Comparison of ENCODE assay signal across 1 cellular context in genomic region chr3:193865339-193865738, GRCh38.
TF ChIP-seq lines count a peak whose summit lies in the region.

No MANE protein-coding gene starts in this region.

TF ChIP-seq in GM12878, 131 proteins besides CTCF, POLR2A, EP300 and RAD21 (continued from another document and continues in another):
- TF ChIP-seq BCL3 (IDR thresholded peaks at IDR 0.05; ENCODE audit: borderline replicate concordance, insufficient read depth, low read depth, low read length, poor library complexity, severe bottlenecking): peak; percentile 44
- no peak for TF ChIP-seq BMI1 (IDR thresholded peaks at IDR 0.05; ENCODE audit: borderline replicate concordance)
- no peak for TF ChIP-seq NKRF (conservative IDR thresholded peaks at IDR 0.05)
- peak; percentile 97 for TF ChIP-seq SPI1 (IDR thresholded peaks at IDR 0.05; ENCODE audit: borderline replicate concordance, insufficient read depth, low read depth, low read length)
- TF ChIP-seq CBX5 (IDR thresholded peaks at IDR 0.05; ENCODE audit: low read depth): no peak
- TF ChIP-seq RUNX3 (IDR thresholded peaks at IDR 0.05; ENCODE audit: low read length): peak; percentile 88
- TF ChIP-seq BACH1 (IDR thresholded peaks at IDR 0.05; ENCODE audit: borderline replicate concordance): peak; percentile 52; the same call in 1 of the 2 replicates
- no peak for TF ChIP-seq MAX (IDR thresholded peaks at IDR 0.05; ENCODE audit: low read depth, low read length)
- TF ChIP-seq RB1 (IDR thresholded peaks at IDR 0.05; ENCODE audit: borderline replicate concordance): no peak
- peak; percentile 92 for TF ChIP-seq NFIC (IDR thresholded peaks at IDR 0.05; ENCODE audit: low read depth, low read length)
- TF ChIP-seq SP1 (IDR thresholded peaks at IDR 0.05; ENCODE audit: low read depth, low read length): no peak
- TF ChIP-seq YY1 (IDR thresholded peaks at IDR 0.05; ENCODE audit: low read depth, low read length): peak; percentile 54; the same call in 1 of the 2 replicates
- no peak for TF ChIP-seq ZSCAN29 (IDR thresholded peaks at IDR 0.05)
- no peak for TF ChIP-seq ZNF24 (IDR thresholded peaks at IDR 0.05)
- TF ChIP-seq MTA2 (IDR thresholded peaks at IDR 0.05; ENCODE audit: low read depth): peak; percentile 70; the same call in 1 of the 2 replicates
- TF ChIP-seq FOXK2 (IDR thresholded peaks at IDR 0.05): no peak
- TF ChIP-seq IRF3 (IDR thresholded peaks at IDR 0.05): no peak
- TF ChIP-seq MTA3 (IDR thresholded peaks at IDR 0.05; ENCODE audit: borderline replicate concordance, low read length): no peak; the same call in 1 of the 2 replicates
- no peak for TF ChIP-seq MYB (IDR thresholded peaks at IDR 0.05; ENCODE audit: borderline replicate concordance, low read depth, low read length)
- TF ChIP-seq NR2F1 (conservative IDR thresholded peaks at IDR 0.05): peak; percentile 66; the same call in 1 of the 2 replicates
- no peak for TF ChIP-seq SIX5 (IDR thresholded peaks at IDR 0.05; ENCODE audit: low read depth, low read length, severe bottlenecking)
- 0 out of 2 replicates have a peak, but pooled peaks have one; percentile 31 for TF ChIP-seq TBL1XR1 (IDR thresholded peaks at IDR 0.05; ENCODE audit: low read depth, low read length)
- TF ChIP-seq SUZ12 (IDR thresholded peaks at IDR 0.05; ENCODE audit: unreplicated experiment): no peak
- TF ChIP-seq MEF2A (IDR thresholded peaks at IDR 0.05; ENCODE audit: insufficient read depth, low read depth, low read length): 0 out of 2 replicates have a peak, but pooled peaks have one; percentile 54
- TF ChIP-seq ATF7 (IDR thresholded peaks at IDR 0.05; ENCODE audit: low read depth): peak; percentile 54
- TF ChIP-seq RCOR1 (conservative IDR thresholded peaks at IDR 0.05; ENCODE audit: low read depth, low read length): no peak
- no peak for TF ChIP-seq CBFB (IDR thresholded peaks at IDR 0.05; ENCODE audit: low read depth)
- TF ChIP-seq SMC3 (IDR thresholded peaks at IDR 0.05; ENCODE audit: borderline replicate concordance, low read length): no peak
- no peak for TF ChIP-seq ATF3 (IDR thresholded peaks at IDR 0.05; ENCODE audit: borderline replicate concordance, extremely low read depth, low read depth, low read length)
- TF ChIP-seq BCLAF1 (IDR thresholded peaks at IDR 0.05): no peak
- TF ChIP-seq TARDBP (IDR thresholded peaks at IDR 0.05; ENCODE audit: borderline replicate concordance): no peak
- TF ChIP-seq IRF4 (IDR thresholded peaks at IDR 0.05; ENCODE audit: low read depth, low read length): peak; percentile 95
- no peak; the same call in 1 of the 2 replicates for TF ChIP-seq ZBED1 (IDR thresholded peaks at IDR 0.05; ENCODE audit: borderline replicate concordance)
- TF ChIP-seq E2F4 (IDR thresholded peaks at IDR 0.05; ENCODE audit: low read depth, low read length): no peak
- no peak for TF ChIP-seq ZNF622 (IDR thresholded peaks at IDR 0.05)
- no peak for TF ChIP-seq CREB1 (IDR thresholded peaks at IDR 0.05; ENCODE audit: low read depth)
- TF ChIP-seq CHD2 (IDR thresholded peaks at IDR 0.05; ENCODE audit: borderline replicate concordance, low read depth, low read length): no peak
- TF ChIP-seq PKNOX1 (IDR thresholded peaks at IDR 0.05): no peak
- TF ChIP-seq TCF12 (IDR thresholded peaks at IDR 0.05; ENCODE audit: low read depth, low read length): no peak
- no peak for TF ChIP-seq MYC (IDR thresholded peaks at IDR 0.05; ENCODE audit: insufficient read depth, insufficient read length, insufficient replicate concordance, low read length, severe bottlenecking)
- TF ChIP-seq E4F1 (IDR thresholded peaks at IDR 0.05; ENCODE audit: borderline replicate concordance, partially characterized antibody): no peak
- no peak for TF ChIP-seq KLF5 (IDR thresholded peaks at IDR 0.05; ENCODE audit: partially characterized antibody)
- TF ChIP-seq CREM (IDR thresholded peaks at IDR 0.05; ENCODE audit: low read depth): peak; percentile 84
- TF ChIP-seq PRDM15 (CRISPR knock-in tag; IDR thresholded peaks at IDR 0.05): no peak
- no peak for TF ChIP-seq POU2F2 (IDR thresholded peaks at IDR 0.05; ENCODE audit: borderline replicate concordance, low read depth, low read length)
- TF ChIP-seq ASH2L (IDR thresholded peaks at IDR 0.05; ENCODE audit: borderline replicate concordance, low read depth): no peak
